In the genomic region with DNA sequence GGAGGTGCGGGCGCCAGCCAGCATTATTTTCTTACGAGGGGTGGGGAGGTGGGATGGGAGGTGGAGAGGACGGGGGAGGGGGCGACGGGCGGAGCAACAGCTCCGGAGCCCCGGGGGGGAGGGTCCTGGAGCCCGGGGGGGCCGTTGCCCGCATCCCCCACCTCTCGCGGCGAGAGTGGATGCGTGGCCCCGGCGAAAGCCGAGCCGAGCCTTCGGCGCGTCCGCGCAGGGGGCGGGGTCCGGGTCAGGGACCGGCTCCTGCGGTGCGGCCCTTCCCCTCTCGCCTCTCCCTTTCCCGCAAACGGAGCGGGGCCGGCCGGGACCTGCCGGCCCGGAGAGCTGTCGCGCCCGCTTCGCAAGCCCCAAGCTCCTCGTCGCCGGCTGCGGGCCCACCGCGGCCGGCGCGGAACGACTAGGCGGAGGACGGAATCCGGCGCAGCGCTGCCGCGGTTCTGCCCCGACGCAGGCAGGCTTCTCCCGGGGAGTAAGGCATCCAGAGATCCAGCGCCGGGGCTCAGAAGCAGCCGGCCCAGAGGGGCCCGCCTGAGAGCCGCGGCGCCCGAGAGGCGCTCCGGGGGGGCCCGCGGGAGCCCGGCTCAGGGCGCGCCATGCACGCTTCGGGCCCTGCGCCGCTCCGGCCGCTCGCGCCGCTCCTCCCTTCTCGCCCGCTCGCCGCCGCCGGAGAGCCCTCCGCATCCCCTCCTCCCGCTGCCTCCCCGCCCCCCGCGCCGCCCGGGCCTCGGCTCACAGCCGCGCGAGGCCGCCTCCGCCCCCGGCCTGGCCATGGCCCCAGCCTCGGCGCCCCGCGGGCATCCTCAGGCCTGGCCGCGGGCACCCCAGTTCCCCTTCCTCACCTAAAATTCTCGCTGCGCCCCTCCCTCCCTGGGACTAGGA, we compare ENCODE assay signal across 8 cellular contexts. TPM values are rescaled to one million over a fixed set of nuclear protein-coding genes. Genes with fewer than 3 reads are reported as not detected.
DNase-seq lines count a peak whose midpoint lies in the region; ATAC-seq and TF ChIP-seq lines count a peak whose summit lies in the region.

No MANE protein-coding gene starts in this region.

- H3K36me3 Mint-ChIP-seq in activated CD4-positive, alpha-beta memory T cell treated with anti-CD3 and anti-CD28 coated beads for 36 hours: no peaks in the 10 kb centered on the region
- H3K36me3 Mint-ChIP-seq in activated CD4-positive, alpha-beta memory T cell treated with anti-CD3 and anti-CD28 coated beads, Interleukin-2, amount 10 ng/mL, durations not matched to agents 7 days and 5 days (ENCODE audit: low read depth): no peaks in the 10 kb centered on the region
- H3K36me3 Mint-ChIP-seq in activated B cell treated with CpG ODN at 0.5 μM for 24 hours (ENCODE audit: low read depth) (no peaks in the 10 kb centered on the region), glutamatergic neuron (ENCODE audit: unreplicated experiment) (peaks cover 5% of the 10 kb centered on the region)

- CTCF ChIA-PET in activated CD4-positive, alpha-beta memory T cell treated with anti-CD3 and anti-CD28 coated beads for 36 hours (lab: Charles Lee): interaction anchor here (1.0 to 2.0 kb wide), 5 partner anchors 40 to 110 kb away, joined by 3 to 13 read pairs (median 5); no protein-coding TSS in a partner anchor
- CTCF ChIA-PET in activated CD4-positive, alpha-beta memory T cell treated with anti-CD3 and anti-CD28 coated beads, Interleukin-2, amount 10 ng/mL, durations not matched to agents 7 days and 5 days (lab: Charles Lee): interaction anchor here (1.0 to 4.6 kb wide), 4 partner anchors 102 to 119 kb away, joined by 3 to 27 read pairs (median 3); no protein-coding TSS in a partner anchor
- CTCF ChIA-PET in activated B cell treated with CpG ODN at 0.5 μM for 24 hours (lab: Charles Lee): no interaction called here

- ATAC-seq in activated B cell treated with CpG ODN at 0.5 μM for 24 hours (ENCODE audit: low read depth) (no peak), GM21360 (IDR thresholded peaks at IDR 0.05; ENCODE audit: unreplicated experiment) (no peak)

- TF ChIP-seq CTCF in activated B cell treated with CpG ODN at 0.5 μM for 24 hours (IDR thresholded peaks at IDR 0.05) (no peak), glutamatergic neuron (IDR thresholded peaks at IDR 0.05; ENCODE audit: partially characterized antibody, unreplicated experiment) (no peak)

- no peaks in the 10 kb centered on the region for H3K9me3 Mint-ChIP-seq in activated CD4-positive, alpha-beta memory T cell treated with anti-CD3 and anti-CD28 coated beads for 36 hours
- no peaks in the 10 kb centered on the region for H3K9me3 Mint-ChIP-seq in activated CD4-positive, alpha-beta memory T cell treated with anti-CD3 and anti-CD28 coated beads, Interleukin-2, amount 10 ng/mL, durations not matched to agents 7 days and 5 days
- H3K9me3 Mint-ChIP-seq in activated B cell treated with CpG ODN at 0.5 μM for 24 hours: no peaks in the 10 kb centered on the region
- peaks cover 7% of the 10 kb centered on the region for H3K9me3 Mint-ChIP-seq in glutamatergic neuron (ENCODE audit: unreplicated experiment)

- DNase-seq in activated CD4-positive, alpha-beta memory T cell treated with anti-CD3 and anti-CD28 coated beads for 36 hours: no peak
- no peak for DNase-seq in activated CD4-positive, alpha-beta memory T cell treated with anti-CD3 and anti-CD28 coated beads, Interleukin-2, amount 10 ng/mL, durations not matched to agents 7 days and 5 days
- DNase-seq in activated B cell treated with CpG ODN at 0.5 μM for 24 hours (peak; percentile 21), glutamatergic neuron (peak; percentile 79), occipital lobe (lab: John Stamatoyannopoulos, UW) (peak; percentile 63), DMS114 treated with DMSO at 0.1 percent for 48 hours (lab: John Stamatoyannopoulos, UW; ENCODE audit: unreplicated experiment) (no peak), NCI-H510A (lab: John Stamatoyannopoulos, UW) (no peak)

- peaks cover 41% of the 10 kb centered on the region for H3K27me3 Mint-ChIP-seq in activated CD4-positive, alpha-beta memory T cell treated with anti-CD3 and anti-CD28 coated beads for 36 hours
- H3K27me3 Mint-ChIP-seq in activated CD4-positive, alpha-beta memory T cell treated with anti-CD3 and anti-CD28 coated beads, Interleukin-2, amount 10 ng/mL, durations not matched to agents 7 days and 5 days: peaks cover 53% of the 10 kb centered on the region
- H3K27me3 Mint-ChIP-seq in activated B cell treated with CpG ODN at 0.5 μM for 24 hours: peaks cover 44% of the 10 kb centered on the region
- peaks cover 32% of the 10 kb centered on the region for H3K27me3 Mint-ChIP-seq in glutamatergic neuron (ENCODE audit: unreplicated experiment)

- H3K4me3 Mint-ChIP-seq in activated CD4-positive, alpha-beta memory T cell treated with anti-CD3 and anti-CD28 coated beads for 36 hours: peak overlapping the region; percentile 29
- H3K4me3 Mint-ChIP-seq in activated CD4-positive, alpha-beta memory T cell treated with anti-CD3 and anti-CD28 coated beads, Interleukin-2, amount 10 ng/mL, durations not matched to agents 7 days and 5 days: no peak overlapping the region
- H3K4me3 Mint-ChIP-seq in activated B cell treated with CpG ODN at 0.5 μM for 24 hours: peak overlapping the region; percentile 44
- H3K4me3 Mint-ChIP-seq in glutamatergic neuron (ENCODE audit: unreplicated experiment): peak overlapping the region; percentile 84

- H3K27ac Mint-ChIP-seq in activated CD4-positive, alpha-beta memory T cell treated with anti-CD3 and anti-CD28 coated beads for 36 hours: no peak overlapping the region
- no peak overlapping the region for H3K27ac Mint-ChIP-seq in activated CD4-positive, alpha-beta memory T cell treated with anti-CD3 and anti-CD28 coated beads, Interleukin-2, amount 10 ng/mL, durations not matched to agents 7 days and 5 days
- H3K27ac Mint-ChIP-seq in activated B cell treated with CpG ODN at 0.5 μM for 24 hours (no peak overlapping the region), glutamatergic neuron (ENCODE audit: unreplicated experiment) (no peak overlapping the region)

- intact Hi-C loops in activated CD4-positive, alpha-beta memory T cell treated with anti-CD3 and anti-CD28 coated beads for 36 hours (cut with micrococcal nuclease): loop anchor here (2.0 to 5.0 kb wide), 2 partner anchors 33 to 109 kb away; no protein-coding TSS in a partner anchor
- intact Hi-C loops in activated B cell treated with CpG ODN at 0.5 μM for 24 hours (cut with micrococcal nuclease): loop anchor here (5.0 kb wide), 2 partner anchors 38 to 108 kb away; no protein-coding TSS in a partner anchor

- peaks cover 2% of the 10 kb centered on the region for H3K4me1 Mint-ChIP-seq in activated CD4-positive, alpha-beta memory T cell treated with anti-CD3 and anti-CD28 coated beads for 36 hours (ENCODE audit: low read depth)
- H3K4me1 Mint-ChIP-seq in activated CD4-positive, alpha-beta memory T cell treated with anti-CD3 and anti-CD28 coated beads, Interleukin-2, amount 10 ng/mL, durations not matched to agents 7 days and 5 days: peaks cover 9% of the 10 kb centered on the region
- H3K4me1 Mint-ChIP-seq in activated B cell treated with CpG ODN at 0.5 μM for 24 hours (peaks cover 7% of the 10 kb centered on the region), glutamatergic neuron (ENCODE audit: low read depth, unreplicated experiment) (no peaks in the 10 kb centered on the region)

- POLR2A ChIA-PET in activated CD4-positive, alpha-beta memory T cell treated with anti-CD3 and anti-CD28 coated beads for 36 hours (lab: Charles Lee): no interaction called here
- POLR2A ChIA-PET in activated CD4-positive, alpha-beta memory T cell treated with anti-CD3 and anti-CD28 coated beads, Interleukin-2, amount 10 ng/mL, durations not matched to agents 7 days and 5 days (lab: Charles Lee): no interaction called here
- POLR2A ChIA-PET in activated B cell treated with CpG ODN at 0.5 μM for 24 hours (lab: Charles Lee): interaction anchor here (0.7 kb wide), 1 partner anchor 134 kb away, joined by 4 read pairs; no protein-coding TSS in a partner anchor

RNA-seq across cellular contexts. Expression of gene ADCY5, which starts 0.4 kb away (rescaled TPM):
- not detected for total RNA-seq in activated CD4-positive, alpha-beta memory T cell treated with anti-CD3 and anti-CD28 coated beads for 36 hours
- total RNA-seq in activated CD4-positive, alpha-beta memory T cell treated with anti-CD3 and anti-CD28 coated beads, Interleukin-2, amount 10 ng/mL, durations not matched to agents 7 days and 5 days: not detected
- total RNA-seq in activated B cell treated with CpG ODN at 0.5 μM for 24 hours: not detected in 2 replicates
- 2.1 TPM for total RNA-seq in glutamatergic neuron (ENCODE audit: unreplicated experiment)
- total RNA-seq in occipital lobe: 30.7 TPM

Comparison
In these comparisons a context has a peak if more than half of its experiments do, and no peak if none do; other contexts are left out.
1. DNase-seq: peak in activated B cell treated with CpG ODN at 0.5 μM for 24 hours (single experiment), glutamatergic neuron (single experiment) and occipital lobe (single experiment); none in activated CD4-positive, alpha-beta memory T cell treated with anti-CD3 and anti-CD28 coated beads for 36 hours (single experiment), activated CD4-positive, alpha-beta memory T cell treated with anti-CD3 and anti-CD28 coated beads, Interleukin-2, amount 10 ng/mL, durations not matched to agents 7 days and 5 days (single experiment), DMS114 treated with DMSO at 0.1 percent for 48 hours (single experiment) and NCI-H510A (single experiment).
2. RNA of gene ADCY5, which starts 0.4 kb away (total RNA-seq): 30.7 TPM in occipital lobe (single experiment); 2.1 TPM in glutamatergic neuron (single experiment), not detected in activated CD4-positive, alpha-beta memory T cell treated with anti-CD3 and anti-CD28 coated beads for 36 hours, not detected in activated CD4-positive, alpha-beta memory T cell treated with anti-CD3 and anti-CD28 coated beads, Interleukin-2, amount 10 ng/mL, durations not matched to agents 7 days and 5 days and not detected in activated B cell treated with CpG ODN at 0.5 μM for 24 hours; every median in the first group is over 10 times any median in the second.